In genomic region chr19:57351867-57352266, GRCh38 we compare ENCODE assay signal across 8 cellular contexts. TPM values are rescaled to one million over a fixed set of nuclear protein-coding genes. Genes with fewer than 3 reads are reported as not detected.
DNase-seq lines count a peak whose midpoint lies in the region; ATAC-seq and TF ChIP-seq lines count a peak whose summit lies in the region.

No MANE protein-coding gene starts in this region.

- H3K9ac ChIP-seq in fibroblast of lung (ENCODE audit: insufficient read depth, low read length) (peak overlapping the region; percentile 86), trophoblast cell (ENCODE audit: low read length) (peak overlapping the region; percentile 96)

- H3K4me2 ChIP-seq in fibroblast of lung (ENCODE audit: extremely low read depth, insufficient read depth, low read length) = peak overlapping the region; percentile 79
- peak overlapping the region; percentile 85 for H3K4me2 ChIP-seq in trophoblast cell (ENCODE audit: low read length)

- peak overlapping the region; percentile 70 for H3K14ac ChIP-seq in trophoblast cell (ENCODE audit: low read length)

- no peak overlapping the region for H2BK12ac ChIP-seq in trophoblast cell (ENCODE audit: low read length)

- no peaks in the 10 kb centered on the region for H3K9me3 ChIP-seq in fibroblast of lung (ENCODE audit: control insufficient read depth, insufficient read depth, low read depth, low read length)
- H3K9me3 ChIP-seq in trophoblast cell (ENCODE audit: insufficient read depth, low read depth, low read length) = no peaks in the 10 kb centered on the region

- H3K23ac ChIP-seq in trophoblast cell (ENCODE audit: low read length) = peak overlapping the region; percentile 23

- no CpG with 5 or more reads among the region's 7 CpGs for WGBS in trophoblast cell (ENCODE audit: extremely low coverage, insufficient coverage, insufficient read length)

- H3K36me3 ChIP-seq in fibroblast of lung (ENCODE audit: control insufficient read depth, insufficient read depth, low read length) = peaks cover 12% of the 10 kb centered on the region
- H3K36me3 ChIP-seq in trophoblast cell (ENCODE audit: control insufficient read depth in 1 of 2, insufficient read depth in 2 of 2, low read length in 2 of 2) = peaks cover 18 to 36% of the 10 kb centered on the region in 2 experiments

- no peak overlapping the region for H4K91ac ChIP-seq in trophoblast cell (ENCODE audit: low read depth, low read length)

- H4K12ac ChIP-seq in trophoblast cell (ENCODE audit: low read depth, low read length) = peak overlapping the region; percentile 6

- H2BK120ac ChIP-seq in trophoblast cell (ENCODE audit: insufficient read depth, low read length, poor library complexity) = no peak overlapping the region

- DNase-seq in RPMI7951 (ENCODE audit: low read depth) = peak; percentile 16
- no peak for DNase-seq in fibroblast of lung (ENCODE audit: low read depth in 2 of 2)
- DNase-seq in trophoblast cell = no peak
- DNase-seq in pons (ENCODE audit: low spot score) = no peak
- DNase-seq in posterior cingulate gyrus = no peak
- DNase-seq in ACHN = no peak

- H4K20me1 ChIP-seq in fibroblast of lung (ENCODE audit: control insufficient read depth, extremely low read depth, insufficient read depth, low read length) = no peaks in the 10 kb centered on the region

- H3K27ac ChIP-seq in fibroblast of lung (ENCODE audit: insufficient read depth, low read length) (peak overlapping the region; percentile 84), trophoblast cell (ENCODE audit: low read depth, low read length) (no peak overlapping the region)

- intact Hi-C loops in posterior cingulate gyrus (cut with DNase I) = loop anchor here (5.0 kb wide), 1 partner anchor 70 kb away; the partner anchor contains the start of gene ZNF460

- peaks cover 6% of the 10 kb centered on the region for H3K79me1 ChIP-seq in trophoblast cell (ENCODE audit: low read length)

- H3K18ac ChIP-seq in trophoblast cell (ENCODE audit: low read length) = no peak overlapping the region

- ATAC-seq in GM21423 (IDR thresholded peaks at IDR 0.05; ENCODE audit: unreplicated experiment) = no peak

- no peak for TF ChIP-seq CTCF in fibroblast of lung (conservative IDR thresholded peaks at IDR 0.05 in 1 of 2, IDR thresholded peaks at IDR 0.05 in 1 of 2; ENCODE audit: low read depth in 1 of 2, low read length in 2 of 2)

- H3K4me3 ChIP-seq in GM08714 (ENCODE audit: low read length) (peak overlapping the region; percentile 83), fibroblast of lung (replicated peaks in 1 of 4; ENCODE audit: control extremely low read depth in 1 of 4, insufficient read depth in 1 of 4, low read depth in 3 of 4, low read length in 4 of 4) (peak overlapping the region; percentile 77 to 100 (median 90)), trophoblast cell (ENCODE audit: low read depth, low read length) (peak overlapping the region; percentile 93)

- peak overlapping the region; percentile 77 for H4K8ac ChIP-seq in trophoblast cell (ENCODE audit: low read depth, low read length)

- H2AK5ac ChIP-seq in trophoblast cell (ENCODE audit: low read length) = no peak overlapping the region

- in situ Hi-C loops in ACHN (cut with HindIII; ENCODE audit: low pct_ligation_motif_present, low pct_unique_long_range_greater_than_20kb, low sequenced_read_pairs) = no loop called here

- no peaks in the 10 kb centered on the region for H3K27me3 ChIP-seq in fibroblast of lung (ENCODE audit: control insufficient read depth, insufficient read depth, low read length)
- no peaks in the 10 kb centered on the region for H3K27me3 ChIP-seq in trophoblast cell (ENCODE audit: insufficient read depth, low read length)

- no peak overlapping the region for H2BK5ac ChIP-seq in trophoblast cell (ENCODE audit: low read depth, low read length, poor library complexity)

- H3K4ac ChIP-seq in trophoblast cell (ENCODE audit: low read depth, low read length) = peak overlapping the region; percentile 17

- peaks cover 2% of the 10 kb centered on the region for H3K4me1 ChIP-seq in fibroblast of lung (ENCODE audit: control insufficient read depth, extremely low read depth, insufficient read depth, low read length)
- peaks cover 4 to 9% of the 10 kb centered on the region in 2 experiments for H3K4me1 ChIP-seq in trophoblast cell (ENCODE audit: control insufficient read depth in 1 of 2, insufficient read depth in 2 of 2, low read length in 2 of 2)

- H3K79me2 ChIP-seq in fibroblast of lung (ENCODE audit: control insufficient read depth, insufficient read depth, low read length) (peaks cover 29% of the 10 kb centered on the region), trophoblast cell (ENCODE audit: control insufficient read depth, insufficient read depth, low read length, poor library complexity) (peaks cover 8% of the 10 kb centered on the region)

- no peak overlapping the region for H2AFZ ChIP-seq in fibroblast of lung (ENCODE audit: low read length)
- peak overlapping the region; percentile 61 for H2AFZ ChIP-seq in trophoblast cell (ENCODE audit: insufficient read depth, low read length, poor library complexity)

RNA-seq across cellular contexts. Expression of gene ZNF304, which starts 0.8 kb away (rescaled TPM):
- 9.9 and 11.7 TPM in 2 replicates for total RNA-seq in RPMI7951 (2014; rRNA removed; shearing (Covaris generic))
- total RNA-seq in fibroblast of lung = 11.6 and 13.7 TPM in 2 replicates
- 6.2 and 7.3 TPM in 2 replicates for polyA plus RNA-seq in fibroblast of lung
- polyA plus RNA-seq in fibroblast of lung (2012) = 4.8 and 5.3 TPM in 2 replicates
- 6.5 and 7.8 TPM in 2 replicates for polyA minus RNA-seq in fibroblast of lung (ENCODE audit: low replicate concordance)
- 4.5 and 4.7 TPM in 2 replicates for polyA plus RNA-seq in trophoblast cell (2013)

RNA-seq across cellular contexts. Expression of gene TRAPPC2B, which starts 11.5 kb away (rescaled TPM):
- 44.2 and 56.7 TPM in 2 replicates for total RNA-seq in RPMI7951 (2014; rRNA removed; shearing (Covaris generic))
- total RNA-seq in fibroblast of lung = 9.8 and 13.4 TPM in 2 replicates
- 14.0 and 16.5 TPM in 2 replicates for polyA plus RNA-seq in fibroblast of lung
- polyA plus RNA-seq in fibroblast of lung (2012) = 15.5 and 17.8 TPM in 2 replicates
- polyA minus RNA-seq in fibroblast of lung (ENCODE audit: low replicate concordance) = 3.7 and 7.0 TPM in 2 replicates
- polyA plus RNA-seq in trophoblast cell (2013) = 35.4 and 37.2 TPM in 2 replicates

RNA-seq across cellular contexts. Expression of gene ZNF547, which starts 11.5 kb away (rescaled TPM):
- 2.1 and 2.5 TPM in 2 replicates for total RNA-seq in RPMI7951 (2014; rRNA removed; shearing (Covaris generic))
- total RNA-seq in fibroblast of lung = 4.6 and 6.1 TPM in 2 replicates
- polyA plus RNA-seq in fibroblast of lung = 1.8 and 2.7 TPM in 2 replicates
- 1.6 and 1.8 TPM in 2 replicates for polyA plus RNA-seq in fibroblast of lung (2012)
- polyA minus RNA-seq in fibroblast of lung (ENCODE audit: low replicate concordance) = 3.0 TPM in 1 of 2 replicates, not detected in the other
- 1.3 and 1.6 TPM in 2 replicates for polyA plus RNA-seq in trophoblast cell (2013)

RNA-seq across cellular contexts. Expression of gene ZNF543, which starts 31.6 kb away (rescaled TPM):
- total RNA-seq in RPMI7951 (2014; rRNA removed; shearing (Covaris generic)) = 5.9 and 6.6 TPM in 2 replicates
- 10.5 and 12.9 TPM in 2 replicates for total RNA-seq in fibroblast of lung
- polyA plus RNA-seq in fibroblast of lung = 2.8 and 3.0 TPM in 2 replicates
- polyA plus RNA-seq in fibroblast of lung (2012) = 1.5 TPM in 2 replicates
- 2.4 and 4.1 TPM in 2 replicates for polyA minus RNA-seq in fibroblast of lung (ENCODE audit: low replicate concordance)
- polyA plus RNA-seq in trophoblast cell (2013) = 2.5 and 2.7 TPM in 2 replicates

RNA-seq across cellular contexts. Expression of gene ZNF548, which starts 37.8 kb away (rescaled TPM):
- total RNA-seq in RPMI7951 (2014; rRNA removed; shearing (Covaris generic)) = 21.7 and 27.1 TPM in 2 replicates
- 21.1 and 23.9 TPM in 2 replicates for total RNA-seq in fibroblast of lung
- 8.8 and 12.0 TPM in 2 replicates for polyA plus RNA-seq in fibroblast of lung
- polyA plus RNA-seq in fibroblast of lung (2012) = 4.2 and 5.7 TPM in 2 replicates
- polyA minus RNA-seq in fibroblast of lung (ENCODE audit: low replicate concordance) = 17.6 and 21.5 TPM in 2 replicates
- 6.4 and 7.2 TPM in 2 replicates for polyA plus RNA-seq in trophoblast cell (2013)
